Comparison of ENCODE assay signal across 1 cellular context in the genomic region with DNA sequence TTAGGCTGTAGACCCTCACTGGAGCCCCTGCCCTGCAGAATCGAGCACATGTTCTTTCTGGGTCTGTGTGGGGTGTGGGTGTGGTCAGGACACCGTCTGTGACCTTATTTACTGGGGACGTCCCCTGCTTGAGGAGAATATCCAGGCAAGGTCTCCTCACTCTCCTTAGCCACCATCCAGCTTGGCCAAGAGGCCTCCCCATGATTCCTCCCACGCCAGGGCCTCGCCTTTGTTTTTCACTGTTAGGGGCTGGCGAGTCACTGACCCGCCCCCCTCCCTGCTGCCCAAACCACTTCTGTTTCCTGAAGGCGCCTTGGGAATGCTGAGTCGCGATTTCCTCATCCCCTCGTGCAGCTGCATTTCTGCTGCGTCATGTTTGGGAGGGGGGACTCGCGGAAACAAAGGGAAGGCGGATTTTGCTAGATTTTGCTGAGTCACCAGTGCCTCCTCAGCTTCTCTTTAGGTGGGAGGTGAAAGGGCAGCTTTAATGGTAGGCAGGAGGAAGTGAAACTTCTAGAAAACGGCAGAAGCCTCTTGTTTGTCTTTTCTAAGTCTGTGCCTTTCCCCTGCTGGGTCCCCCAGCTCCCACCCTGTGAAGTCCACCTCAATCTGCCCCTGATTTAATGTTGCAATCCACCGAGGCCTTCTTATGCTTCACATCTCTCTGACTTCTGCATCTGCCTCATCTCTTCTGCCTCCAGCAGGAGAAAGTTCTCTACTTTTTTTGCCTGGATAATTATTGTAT.
A peak's percentile ranks its signal among the peaks of the same experiment; 100 is the strongest.
TF ChIP-seq lines count a peak whose summit lies in the region.

No MANE protein-coding gene starts in this region.

TF ChIP-seq in K562, 482 proteins besides CTCF, POLR2A, EP300 and RAD21 (continued from another document and continues in another):
- TF ChIP-seq YY1 (IDR thresholded peaks at IDR 0.05; ENCODE audit: borderline replicate concordance in 1 of 3, control insufficient read depth in 1 of 3, extremely low read depth in 1 of 3, insufficient read depth in 3 of 3, insufficient read length in 1 of 3, insufficient replicate concordance in 2 of 3, low read depth in 1 of 3, low read length in 2 of 3) (no peak), ATF1 (CRISPR knock-in tag; IDR thresholded peaks at IDR 0.05) (no peak), ATF1 (tag; IDR thresholded peaks at IDR 0.05) (peak; percentile 70), RBM25 (IDR thresholded peaks at IDR 0.05; ENCODE audit: low read depth, low read length, severe bottlenecking) (no peak), JUN (IDR thresholded peaks at IDR 0.05; ENCODE audit: borderline replicate concordance, low read depth, low read length) (peak; percentile 76), JUN (CRISPR knock-in tag; IDR thresholded peaks at IDR 0.05; ENCODE audit: borderline replicate concordance) (no peak), HDGF (IDR thresholded peaks at IDR 0.05) (no peak), ZNF518B (CRISPR knock-in tag; IDR thresholded peaks at IDR 0.05) (no peak), TARDBP (IDR thresholded peaks at IDR 0.05) (peak; percentile 30; the same call in 1 of the 2 replicates), CHD7 (IDR thresholded peaks at IDR 0.05; ENCODE audit: low read depth, low read length) (no peak), MTA2 (IDR thresholded peaks at IDR 0.05; ENCODE audit: low read depth) (0 out of 2 replicates have a peak, but pooled peaks have one; percentile 41), TSC22D4 (tag; IDR thresholded peaks at IDR 0.05) (no peak), ZNF41 (CRISPR knock-in tag; conservative IDR thresholded peaks at IDR 0.05) (no peak), ZFP30 (CRISPR knock-in tag; IDR thresholded peaks at IDR 0.05; ENCODE audit: borderline replicate concordance) (no peak), FOS (IDR thresholded peaks at IDR 0.05; ENCODE audit: extremely low read depth, insufficient read length) (no peak), RBM14 (IDR thresholded peaks at IDR 0.05; ENCODE audit: borderline replicate concordance, insufficient read depth, low read depth, low read length) (no peak), RBM39 (optimal IDR thresholded peaks at IDR 0.05; ENCODE audit: low read depth, low read length) (no peak), KLF10 (CRISPR knock-in tag; IDR thresholded peaks at IDR 0.05) (no peak), BHLHE40 (IDR thresholded peaks at IDR 0.05; ENCODE audit: low read length) (peak; percentile 95), KAT7 (CRISPR knock-in tag; IDR thresholded peaks at IDR 0.05; ENCODE audit: borderline replicate concordance) (no peak), ZNF184 (CRISPR knock-in tag; IDR thresholded peaks at IDR 0.05) (no peak), MCM2 (IDR thresholded peaks at IDR 0.05; ENCODE audit: low read depth) (no peak), XRCC5 (IDR thresholded peaks at IDR 0.05; ENCODE audit: low read depth, low read length) (0 out of 2 replicates have a peak, but pooled peaks have one; percentile 47), ZNF146 (CRISPR knock-in tag; IDR thresholded peaks at IDR 0.05; ENCODE audit: unreplicated experiment) (no peak), FOSL1 (tag; conservative IDR thresholded peaks at IDR 0.05) (peak; percentile 82), TRIM25 (IDR thresholded peaks at IDR 0.05; ENCODE audit: borderline replicate concordance) (no peak), CBFA2T3 (IDR thresholded peaks at IDR 0.05) (peak; percentile 80), KLF6 (CRISPR knock-in tag; IDR thresholded peaks at IDR 0.05; ENCODE audit: borderline replicate concordance) (0 out of 2 replicates have a peak, but pooled peaks have one; percentile 26)
- TF ChIP-seq, protein P1, sequence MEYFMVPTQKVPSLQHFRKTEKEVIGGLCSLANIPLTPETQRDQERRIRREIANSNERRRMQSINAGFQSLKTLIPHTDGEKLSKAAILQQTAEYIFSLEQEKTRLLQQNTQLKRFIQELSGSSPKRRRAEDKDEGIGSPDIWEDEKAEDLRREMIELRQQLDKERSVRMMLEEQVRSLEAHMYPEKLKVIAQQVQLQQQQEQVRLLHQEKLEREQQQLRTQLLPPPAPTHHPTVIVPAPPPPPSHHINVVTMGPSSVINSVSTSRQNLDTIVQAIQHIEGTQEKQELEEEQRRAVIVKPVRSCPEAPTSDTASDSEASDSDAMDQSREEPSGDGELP (CRISPR knock-in tag; IDR thresholded peaks at IDR 0.05; ENCODE audit: borderline replicate concordance) = peak; percentile 94
- TF ChIP-seq, protein P2, sequence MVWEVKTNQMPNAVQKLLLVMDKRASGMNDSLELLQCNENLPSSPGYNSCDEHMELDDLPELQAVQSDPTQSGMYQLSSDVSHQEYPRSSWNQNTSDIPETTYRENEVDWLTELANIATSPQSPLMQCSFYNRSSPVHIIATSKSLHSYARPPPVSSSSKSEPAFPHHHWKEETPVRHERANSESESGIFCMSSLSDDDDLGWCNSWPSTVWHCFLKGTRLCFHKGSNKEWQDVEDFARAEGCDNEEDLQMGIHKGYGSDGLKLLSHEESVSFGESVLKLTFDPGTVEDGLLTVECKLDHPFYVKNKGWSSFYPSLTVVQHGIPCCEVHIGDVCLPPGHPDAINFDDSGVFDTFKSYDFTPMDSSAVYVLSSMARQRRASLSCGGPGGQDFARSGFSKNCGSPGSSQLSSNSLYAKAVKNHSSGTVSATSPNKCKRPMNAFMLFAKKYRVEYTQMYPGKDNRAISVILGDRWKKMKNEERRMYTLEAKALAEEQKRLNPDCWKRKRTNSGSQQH (CRISPR knock-in tag; IDR thresholded peaks at IDR 0.05) = no peak
